ENCODE assay signal across 23 cellular contexts in genomic region chr21:14926186-14926585, GRCh38.
DNase-seq lines count a peak whose midpoint lies in the region; ATAC-seq and TF ChIP-seq lines count a peak whose summit lies in the region.
"Had no signal": no experiment of that assay in that cellular context is flagged by ENCODE, and none has a peak within 500 bp of the region (broad histone marks: within the 10 kb centered on the region; RNA-seq: fewer than 3 reads in every experiment).

No MANE protein-coding gene starts in this region.

- no peak overlapping the region for H3K9ac ChIP-seq in skeletal muscle satellite cell (ENCODE audit: low read depth, low read length)

- in situ Hi-C loops in G401 (cut with HindIII; ENCODE audit: low sequenced_read_pairs), result no loop called here

- H3K4me3 ChIP-seq in fibroblast of the aortic adventitia (ENCODE audit: low read depth, low read length) (no peak overlapping the region), skeletal muscle satellite cell (ENCODE audit: low read length) (no peak overlapping the region)
- H3K4me3 ChIP-seq: GM12878, K562, SJCRH30 had no signal

- peak overlapping the region; percentile 15 for H3K4me2 ChIP-seq in skeletal muscle satellite cell (ENCODE audit: low read length)

- H3K36me3 ChIP-seq in skeletal muscle satellite cell (ENCODE audit: insufficient read depth, low read length), result no peaks in the 10 kb centered on the region
- H3K36me3 ChIP-seq: SJCRH30 had no signal

- ATAC-seq in GM18861 (IDR thresholded peaks at IDR 0.05; ENCODE audit: unreplicated experiment), result no peak
- ATAC-seq: GM12878, HepG2, K562, PC-3, Right ventricle myocardium inferior, SK-N-SH treated with all-trans-retinoic acid at 6 μM for 48 hours had no signal

- TF ChIP-seq CTCF in fibroblast of the aortic adventitia (IDR thresholded peaks at IDR 0.05; ENCODE audit: insufficient read depth, low read length), result no peak

- DNase-seq in G401 (ENCODE audit: low spot score) (peak; percentile 29), astrocyte of the hippocampus (ENCODE audit: low read depth, low spot score) (peak; percentile 26), fibroblast of the aortic adventitia (ENCODE audit: low read depth) (peak; percentile 38), inferior parietal cortex (ENCODE audit: extremely low spot score) (no peak), HT-29 (ENCODE audit: low spot score) (no peak)
- DNase-seq: H9; MV-4-11; NCI-H1105; NCI-H146; NCI-H1930; NCI-H2107; NCI-H524 treated with DMSO at 0.1 percent for 48 hours; NCI-H774; NK-92 treated with Interleukin-12 subunit alpha and Interleukin-12 subunit beta, amount 100 ng/mL, for 24 hours; SJCRH30 had no signal

- H3K9me3 ChIP-seq in skeletal muscle satellite cell (replicated peaks; ENCODE audit: low read length), result no peaks in the 10 kb centered on the region
- H3K9me3 ChIP-seq: SJCRH30 had no signal

- H3K4me1 ChIP-seq in skeletal muscle satellite cell (ENCODE audit: control insufficient read depth, insufficient read depth, low read length), result peaks cover 13% of the 10 kb centered on the region

- no peaks in the 10 kb centered on the region for H3K27me3 ChIP-seq in skeletal muscle satellite cell (ENCODE audit: control insufficient read depth, insufficient read depth, low read length)
- H3K27me3 ChIP-seq: SJCRH30 had no signal

Comparison
In these comparisons a context has a peak if more than half of its experiments do, and no peak if none do; other contexts are left out.
1. DNase-seq: peak in G401 (single experiment), astrocyte of the hippocampus (single experiment) and fibroblast of the aortic adventitia (single experiment); none in inferior parietal cortex (single experiment) and HT-29 (single experiment).